ENCODE assay signal across 9 cellular contexts in genomic region chr19:8397291-8397690, GRCh38. TPM values are rescaled to one million over a fixed set of nuclear protein-coding genes. Genes with fewer than 3 reads are reported as not detected.
DNase-seq lines count a peak whose midpoint lies in the region; ATAC-seq lines count a peak whose summit lies in the region.
"Had no signal": no experiment of that assay in that cellular context is flagged by ENCODE, and none has a peak within 500 bp of the region (broad histone marks: within the 10 kb centered on the region; RNA-seq: fewer than 3 reads in every experiment).

No MANE protein-coding gene starts in this region.

- no peak overlapping the region for H3K4me3 ChIP-seq in CD8-positive, alpha-beta memory T cell (ENCODE audit: low read length)
- no peak overlapping the region for H3K4me3 ChIP-seq in HUES64 (ENCODE audit: low read length)

- 88% methylated on average over 7 of the region's 7 CpGs for WGBS in HUES64

- peaks cover 8% of the 10 kb centered on the region for H3K4me1 ChIP-seq in CD8-positive, alpha-beta memory T cell (ENCODE audit: insufficient read depth, low read length)
- H3K4me1 ChIP-seq in HUES64 (ENCODE audit: insufficient read depth, low read length), result no peaks in the 10 kb centered on the region

- no peaks in the 10 kb centered on the region for H3K27me3 ChIP-seq in CD8-positive, alpha-beta memory T cell (ENCODE audit: insufficient read depth, low read length, poor library complexity, severe bottlenecking)
- H3K27me3 ChIP-seq in HUES64 (ENCODE audit: insufficient read depth, low read length), result no peaks in the 10 kb centered on the region

- H3K9me3 ChIP-seq in CD8-positive, alpha-beta memory T cell (ENCODE audit: low read length), result no peaks in the 10 kb centered on the region
- no peaks in the 10 kb centered on the region for H3K9me3 ChIP-seq in HUES64 (ENCODE audit: insufficient read depth, low read depth, low read length)

- H3K27ac Mint-ChIP-seq in CD8-positive, alpha-beta memory T cell, result peak overlapping the region in 7 of 8 donors; percentile 37 to 99 (median 74)
- peak overlapping the region in 9 of 10 donors; percentile 58 to 88 (median 84) for H3K27ac Mint-ChIP-seq in naive thymus-derived CD8-positive, alpha-beta T cell
- no peak overlapping the region for H3K27ac Mint-ChIP-seq in activated T-helper 1 cell treated with anti-CD3 and anti-CD28 coated beads, Interleukin-12 subunit alpha, Interleukin-12 subunit beta, Interleukin-2, Interleukin-4 antibody, amounts not matched to agents 30 ng/mL and 10 ng/mL and 1 ng/mL, durations not matched to agents 14 hours and 24 hours and 36 hours

- H3K36me3 Mint-ChIP-seq in CD8-positive, alpha-beta memory T cell, result peaks cover 0 to 43% (median 0%) of the 10 kb centered on the region in 3 donors
- H3K36me3 Mint-ChIP-seq in naive thymus-derived CD8-positive, alpha-beta T cell, result peaks cover 0 to 40% (median 0%) of the 10 kb centered on the region in 3 donors
- H3K36me3 Mint-ChIP-seq in activated T-helper 1 cell treated with anti-CD3 and anti-CD28 coated beads, Interleukin-12 subunit alpha, Interleukin-12 subunit beta, Interleukin-2, Interleukin-4 antibody, amounts not matched to agents 30 ng/mL and 10 ng/mL and 1 ng/mL, durations not matched to agents 14 hours and 24 hours and 36 hours (ENCODE audit: low read depth), result peaks cover 2% of the 10 kb centered on the region

- no peak for ATAC-seq in naive thymus-derived CD8-positive, alpha-beta T cell

- POLR2A ChIA-PET in CD8-positive, alpha-beta memory T cell (lab: Charles Lee), result no interaction called here
- POLR2A ChIA-PET in naive thymus-derived CD8-positive, alpha-beta T cell (lab: Charles Lee), result interaction anchor here (1.2 kb wide), 1 partner anchor 10 kb away, joined by 3 read pairs; no protein-coding TSS in a partner anchor

- DNase-seq in CD8-positive, alpha-beta memory T cell, result no peak
- DNase-seq in caudate nucleus (lab: John Stamatoyannopoulos, UW) (peak in 4 of 61 donors; percentile 9 to 44 (median 28)), kidney tubule cell (ENCODE audit: low spot score) (no peak), DMS114 treated with DMSO at 0.1 percent for 48 hours (lab: John Stamatoyannopoulos, UW; ENCODE audit: unreplicated experiment) (no peak), Ammon's horn (ENCODE audit: low spot score) (no peak)
- DNase-seq in naive thymus-derived CD8-positive, alpha-beta T cell, result no peak
- no peak for DNase-seq in activated T-helper 1 cell treated with anti-CD3 and anti-CD28 coated beads, Interleukin-12 subunit alpha, Interleukin-12 subunit beta, Interleukin-2, Interleukin-4 antibody, amounts not matched to agents 30 ng/mL and 10 ng/mL and 1 ng/mL, durations not matched to agents 14 hours and 24 hours and 36 hours (ENCODE audit: low spot score)
- DNase-seq: NCI-H526 treated with DMSO at 0.1 percent for 48 hours had no signal

- no peaks in the 10 kb centered on the region for H3K27me3 Mint-ChIP-seq in CD8-positive, alpha-beta memory T cell
- no peaks in the 10 kb centered on the region for H3K27me3 Mint-ChIP-seq in naive thymus-derived CD8-positive, alpha-beta T cell
- H3K27me3 Mint-ChIP-seq in activated T-helper 1 cell treated with anti-CD3 and anti-CD28 coated beads, Interleukin-12 subunit alpha, Interleukin-12 subunit beta, Interleukin-2, Interleukin-4 antibody, amounts not matched to agents 30 ng/mL and 10 ng/mL and 1 ng/mL, durations not matched to agents 14 hours and 24 hours and 36 hours (ENCODE audit: insufficient read depth), result no peaks in the 10 kb centered on the region

- peak overlapping the region in 1 of 7 donors; percentile 29 for H3K4me3 Mint-ChIP-seq in CD8-positive, alpha-beta memory T cell
- peak overlapping the region in 2 of 10 donors; percentile 54 to 63 for H3K4me3 Mint-ChIP-seq in naive thymus-derived CD8-positive, alpha-beta T cell
- H3K4me3 Mint-ChIP-seq in activated T-helper 1 cell treated with anti-CD3 and anti-CD28 coated beads, Interleukin-12 subunit alpha, Interleukin-12 subunit beta, Interleukin-2, Interleukin-4 antibody, amounts not matched to agents 30 ng/mL and 10 ng/mL and 1 ng/mL, durations not matched to agents 14 hours and 24 hours and 36 hours, result no peak overlapping the region

- intact Hi-C loops in activated T-helper 1 cell treated with anti-CD3 and anti-CD28 coated beads, Interleukin-12 subunit alpha, Interleukin-12 subunit beta, Interleukin-2, Interleukin-4 antibody, amounts not matched to agents 30 ng/mL and 10 ng/mL and 1 ng/mL, durations not matched to agents 14 hours and 24 hours and 36 hours (cut with micrococcal nuclease), result no loop called here

- no peak overlapping the region for H3K9ac ChIP-seq in HUES64 (ENCODE audit: low read depth, low read length)

- H3K36me3 ChIP-seq in CD8-positive, alpha-beta memory T cell (ENCODE audit: insufficient read depth, low read length), result no peaks in the 10 kb centered on the region
- peaks cover 17% of the 10 kb centered on the region for H3K36me3 ChIP-seq in HUES64 (ENCODE audit: insufficient read depth, low read length)

- H3K4me1 Mint-ChIP-seq in CD8-positive, alpha-beta memory T cell, result peaks cover 21 to 54% (median 28%) of the 10 kb centered on the region in 3 donors
- H3K4me1 Mint-ChIP-seq in naive thymus-derived CD8-positive, alpha-beta T cell, result peaks cover 17 to 54% (median 31%) of the 10 kb centered on the region in 4 donors
- H3K4me1 Mint-ChIP-seq in activated T-helper 1 cell treated with anti-CD3 and anti-CD28 coated beads, Interleukin-12 subunit alpha, Interleukin-12 subunit beta, Interleukin-2, Interleukin-4 antibody, amounts not matched to agents 30 ng/mL and 10 ng/mL and 1 ng/mL, durations not matched to agents 14 hours and 24 hours and 36 hours (ENCODE audit: low read depth), result peaks cover 14% of the 10 kb centered on the region

- no peak overlapping the region for H3K27ac ChIP-seq in CD8-positive, alpha-beta memory T cell (ENCODE audit: low read depth, low read length)
- H3K27ac ChIP-seq in HUES64 (ENCODE audit: low read depth, low read length) (0 out of 2 replicates have a peak overlapping the region, but pooled peaks have one; percentile 30), caudate nucleus (ENCODE audit: low read depth, low read length) (peak overlapping the region; percentile 98)

- no peaks in the 10 kb centered on the region for H3K9me3 Mint-ChIP-seq in CD8-positive, alpha-beta memory T cell
- H3K9me3 Mint-ChIP-seq in naive thymus-derived CD8-positive, alpha-beta T cell, result no peaks in the 10 kb centered on the region
- H3K9me3 Mint-ChIP-seq in activated T-helper 1 cell treated with anti-CD3 and anti-CD28 coated beads, Interleukin-12 subunit alpha, Interleukin-12 subunit beta, Interleukin-2, Interleukin-4 antibody, amounts not matched to agents 30 ng/mL and 10 ng/mL and 1 ng/mL, durations not matched to agents 14 hours and 24 hours and 36 hours, result no peaks in the 10 kb centered on the region

- CTCF ChIA-PET in CD8-positive, alpha-beta memory T cell (lab: Charles Lee), result interaction anchor here (1.1 to 3.0 kb wide), 4 partner anchors 12 to 44 kb away, joined by 3 to 16 read pairs (median 6); partner anchors contain the start of gene MARCHF2

RNA-seq across cellular contexts. Expression of gene RAB11B, which starts 7.1 kb away (rescaled TPM):
- 10 to 100 TPM; 61.7 to 69.7 TPM for total RNA-seq in CD8-positive, alpha-beta memory T cell
- polyA plus RNA-seq in CD8-positive, alpha-beta memory T cell, result 87.4 TPM
- polyA plus RNA-seq in HUES64 (2013, experiment 1 of 2), result 92.1 TPM
- polyA plus RNA-seq in HUES64 (2013, experiment 2 of 2), result 85.2 TPM
- 100 to 1,000 TPM; 108 to 112 TPM for total RNA-seq in naive thymus-derived CD8-positive, alpha-beta T cell
- 10 to 100 TPM; 46.9 to 73.6 (median 53.9) TPM for polyA plus RNA-seq in naive thymus-derived CD8-positive, alpha-beta T cell
- total RNA-seq in activated T-helper 1 cell treated with anti-CD3 and anti-CD28 coated beads, Interleukin-12 subunit alpha, Interleukin-12 subunit beta, Interleukin-2, Interleukin-4 antibody, amounts not matched to agents 30 ng/mL and 10 ng/mL and 1 ng/mL, durations not matched to agents 14 hours and 24 hours and 36 hours, result 75.1 and 81.0 TPM in 2 replicates

RNA-seq across cellular contexts. Expression of gene MARCHF2, which starts 15.8 kb away (rescaled TPM):
- total RNA-seq in CD8-positive, alpha-beta memory T cell, result 10 to 100 TPM; 13.1 to 14.1 TPM
- polyA plus RNA-seq in CD8-positive, alpha-beta memory T cell, result 51.0 TPM
- 11.4 TPM for polyA plus RNA-seq in HUES64 (2013, experiment 1 of 2)
- polyA plus RNA-seq in HUES64 (2013, experiment 2 of 2), result 17.1 TPM
- 10 to 100 TPM; 25.8 to 31.4 TPM for total RNA-seq in naive thymus-derived CD8-positive, alpha-beta T cell
- polyA plus RNA-seq in naive thymus-derived CD8-positive, alpha-beta T cell, result 10 to 100 TPM; 21.1 to 40.1 (median 38.2) TPM
- total RNA-seq in activated T-helper 1 cell treated with anti-CD3 and anti-CD28 coated beads, Interleukin-12 subunit alpha, Interleukin-12 subunit beta, Interleukin-2, Interleukin-4 antibody, amounts not matched to agents 30 ng/mL and 10 ng/mL and 1 ng/mL, durations not matched to agents 14 hours and 24 hours and 36 hours, result 8.1 and 9.6 TPM in 2 replicates

RNA-seq across cellular contexts. Expression of gene ANGPTL4, which starts 33.3 kb away (rescaled TPM):
- not detected for total RNA-seq in CD8-positive, alpha-beta memory T cell
- 0.28 TPM for polyA plus RNA-seq in CD8-positive, alpha-beta memory T cell
- 1.5 TPM for polyA plus RNA-seq in HUES64 (2013, experiment 1 of 2)
- polyA plus RNA-seq in HUES64 (2013, experiment 2 of 2), result 1.3 TPM
- total RNA-seq in naive thymus-derived CD8-positive, alpha-beta T cell, result not detected
- polyA plus RNA-seq in naive thymus-derived CD8-positive, alpha-beta T cell, result under 1 TPM in 1 of 3 donors, not detected in 2; 0.23 TPM
- 2.3 and 3.8 TPM in 2 replicates for total RNA-seq in activated T-helper 1 cell treated with anti-CD3 and anti-CD28 coated beads, Interleukin-12 subunit alpha, Interleukin-12 subunit beta, Interleukin-2, Interleukin-4 antibody, amounts not matched to agents 30 ng/mL and 10 ng/mL and 1 ng/mL, durations not matched to agents 14 hours and 24 hours and 36 hours

RNA-seq across cellular contexts. Expression of gene HNRNPM, which starts 47.5 kb away (rescaled TPM):
- 100 to 1,000 TPM; 336 to 338 TPM for total RNA-seq in CD8-positive, alpha-beta memory T cell
- polyA plus RNA-seq in CD8-positive, alpha-beta memory T cell, result 311 TPM
- 364 TPM for polyA plus RNA-seq in HUES64 (2013, experiment 1 of 2)
- 312 TPM for polyA plus RNA-seq in HUES64 (2013, experiment 2 of 2)
- 100 to 1,000 TPM; 207 to 227 TPM for total RNA-seq in naive thymus-derived CD8-positive, alpha-beta T cell
- 100 to 1,000 TPM; 214 to 304 (median 217) TPM for polyA plus RNA-seq in naive thymus-derived CD8-positive, alpha-beta T cell
- total RNA-seq in activated T-helper 1 cell treated with anti-CD3 and anti-CD28 coated beads, Interleukin-12 subunit alpha, Interleukin-12 subunit beta, Interleukin-2, Interleukin-4 antibody, amounts not matched to agents 30 ng/mL and 10 ng/mL and 1 ng/mL, durations not matched to agents 14 hours and 24 hours and 36 hours, result 323 and 331 TPM in 2 replicates

RNA-seq across cellular contexts. Expression of gene KANK3, which starts 54.2 kb away (rescaled TPM):
- total RNA-seq in CD8-positive, alpha-beta memory T cell, result 1 to 10 TPM in 1 of 2 experiments, under 1 TPM in 1; 0.97 to 1.1 TPM
- polyA plus RNA-seq in CD8-positive, alpha-beta memory T cell, result 3.6 TPM
- polyA plus RNA-seq in HUES64 (2013, experiment 1 of 2), result 0.85 TPM
- 0.89 TPM for polyA plus RNA-seq in HUES64 (2013, experiment 2 of 2)
- 1 to 10 TPM; 1.4 to 3.3 TPM for total RNA-seq in naive thymus-derived CD8-positive, alpha-beta T cell
- 1 to 10 TPM in 2 of 3 donors, under 1 TPM in 1; 0.82 to 2.3 (median 1.5) TPM for polyA plus RNA-seq in naive thymus-derived CD8-positive, alpha-beta T cell
- total RNA-seq in activated T-helper 1 cell treated with anti-CD3 and anti-CD28 coated beads, Interleukin-12 subunit alpha, Interleukin-12 subunit beta, Interleukin-2, Interleukin-4 antibody, amounts not matched to agents 30 ng/mL and 10 ng/mL and 1 ng/mL, durations not matched to agents 14 hours and 24 hours and 36 hours, result 0.86 and 1.4 TPM in 2 replicates
